In genomic region chr12:80713419-80713818, GRCh38 we compare ENCODE assay signal across 31 cellular contexts. TPM values are rescaled to one million over a fixed set of nuclear protein-coding genes. Genes with fewer than 3 reads are reported as not detected.
DNase-seq lines count a peak whose midpoint lies in the region; ATAC-seq and TF ChIP-seq lines count a peak whose summit lies in the region.
"Had no signal": no experiment of that assay in that cellular context is flagged by ENCODE, and none has a peak within 500 bp of the region (broad histone marks: within the 10 kb centered on the region; RNA-seq: fewer than 3 reads in every experiment).

No MANE protein-coding gene starts in this region.

- POLR2A ChIA-PET in WTC11 (lab: Charles Lee) = no interaction called here

- H3K4me2 ChIP-seq in mesenchymal stem cell (ENCODE audit: low read length, poor library complexity, severe bottlenecking) = peak overlapping the region; percentile 78

- intact Hi-C loops in psoas muscle (cut with DNase I) = loop anchor here in 1 of 2 donors (5.0 kb wide), 1 partner anchor 49 kb away; no protein-coding TSS in a partner anchor

- CTCF ChIA-PET in WTC11 (lab: Charles Lee) = interaction anchor here (1.3 kb wide), 1 partner anchor 106 kb away, joined by 3 read pairs; no protein-coding TSS in a partner anchor

- H3K4me3 Mint-ChIP-seq in WTC11 = peak overlapping the region; percentile 75
- H3K4me3 Mint-ChIP-seq in activated naive CD8-positive, alpha-beta T cell treated with anti-CD3 and anti-CD28 coated beads for 36 hours = no peak overlapping the region
- H3K4me3 Mint-ChIP-seq: activated CD8-positive, alpha-beta memory T cell treated with anti-CD3 and anti-CD28 coated beads, Interleukin-2, amount 10 ng/mL, durations not matched to agents 7 days and 5 days; activated T-cell treated with anti-CD3 and anti-CD28 coated beads, Interleukin-2, amount 50 U/mL, for 72 hours; CD4-positive, alpha-beta memory T cell; memory B cell; naive B cell had no signal

- 78% methylated on average over 1 of the region's 4 CpGs for WGBS in mesenchymal stem cell
- WGBS in psoas muscle, 3 donors = 41 to 50% (median 49%) methylated on average over 4 of the region's 4 CpGs

- H3K4me1 Mint-ChIP-seq in WTC11 = peaks cover 73% of the 10 kb centered on the region
- H3K4me1 Mint-ChIP-seq in activated naive CD8-positive, alpha-beta T cell treated with anti-CD3 and anti-CD28 coated beads for 36 hours = no peaks in the 10 kb centered on the region

- H3K27me3 Mint-ChIP-seq in WTC11 (ENCODE audit: low read depth) = peaks cover 95% of the 10 kb centered on the region
- peaks cover 77% of the 10 kb centered on the region for H3K27me3 Mint-ChIP-seq in activated naive CD8-positive, alpha-beta T cell treated with anti-CD3 and anti-CD28 coated beads for 36 hours

- H3K27me3 ChIP-seq in mesenchymal stem cell (ENCODE audit: control insufficient read depth in 1 of 2, insufficient read depth in 1 of 2, low read length in 2 of 2) (peaks cover 0 to 69% of the 10 kb centered on the region in 2 experiments), psoas muscle (ENCODE audit: insufficient read depth in 3 of 3, low read length in 2 of 3) (no peaks in the 10 kb centered on the region)
- H3K27me3 ChIP-seq: right lobe of liver had no signal

- H3K36me3 ChIP-seq in mesenchymal stem cell (ENCODE audit: control insufficient read depth in 1 of 2, insufficient read depth in 2 of 2, low read depth in 1 of 2, low read length in 2 of 2) = no peaks in the 10 kb centered on the region
- H3K36me3 ChIP-seq in psoas muscle (ENCODE audit: insufficient read depth in 1 of 2, low read depth in 1 of 2) = peaks cover 0 to 11% of the 10 kb centered on the region in 2 donors
- H3K36me3 ChIP-seq: pancreas, Peyer's patch, right lobe of liver had no signal

- no peaks in the 10 kb centered on the region for H3K36me3 Mint-ChIP-seq in WTC11
- H3K36me3 Mint-ChIP-seq in activated naive CD8-positive, alpha-beta T cell treated with anti-CD3 and anti-CD28 coated beads for 36 hours = no peaks in the 10 kb centered on the region
- H3K36me3 Mint-ChIP-seq: CD4-positive, alpha-beta memory T cell; memory B cell had no signal

- H3K23ac ChIP-seq in mesenchymal stem cell (ENCODE audit: low read length in 2 of 2) = no peak overlapping the region

- H3K27ac ChIP-seq in C4-2B (peak overlapping the region; percentile 72; the same call in 1 of the 2 replicates), mesenchymal stem cell (ENCODE audit: low read length, poor library complexity, severe bottlenecking) (no peak overlapping the region), psoas muscle (peak overlapping the region; percentile 79)
- H3K27ac ChIP-seq: pancreas, Peyer's patch, right lobe of liver had no signal

- H3K9me3 Mint-ChIP-seq in WTC11 = no peaks in the 10 kb centered on the region
- no peaks in the 10 kb centered on the region for H3K9me3 Mint-ChIP-seq in activated naive CD8-positive, alpha-beta T cell treated with anti-CD3 and anti-CD28 coated beads for 36 hours

- TF ChIP-seq CTCF in C4-2B (conservative IDR thresholded peaks at IDR 0.05) = no peak
- no peak for TF ChIP-seq CTCF in WTC11 (IDR thresholded peaks at IDR 0.05)
- no peak for TF ChIP-seq CTCF in psoas muscle (IDR thresholded peaks at IDR 0.05)

- no peak overlapping the region for H2BK5ac ChIP-seq in mesenchymal stem cell (ENCODE audit: low read depth, low read length, poor library complexity, severe bottlenecking)

- ATAC-seq in WTC11 (no peak), psoas muscle (peak in 3 of 4 donors; percentile 29 to 54 (median 49))
- ATAC-seq: activated CD8-positive, alpha-beta memory T cell treated with anti-CD3 and anti-CD28 coated beads, Interleukin-2, amount 10 ng/mL, durations not matched to agents 7 days and 5 days; activated T-cell treated with anti-CD3 and anti-CD28 coated beads, Interleukin-2, amount 50 U/mL, for 72 hours; GM12878; left colon; pancreas; stimulated activated naive CD8-positive, alpha-beta T cell treated with anti-CD3 and anti-CD28 coated beads, Interleukin-15, Interleukin-2, amounts not matched to agents 100 U/mL and 50 U/mL, for 24 hours had no signal

- no peak overlapping the region for H3K9ac ChIP-seq in mesenchymal stem cell (ENCODE audit: low read length)

- H2AK5ac ChIP-seq in mesenchymal stem cell (ENCODE audit: low read length, severe bottlenecking) = no peak overlapping the region

- H3K4me1 ChIP-seq in mesenchymal stem cell (ENCODE audit: control insufficient read depth, insufficient read depth, low read depth, low read length) (peaks cover 6% of the 10 kb centered on the region), psoas muscle (peaks cover 15% of the 10 kb centered on the region)
- H3K4me1 ChIP-seq: pancreas, Peyer's patch, right lobe of liver had no signal

- no peak overlapping the region for H3K18ac ChIP-seq in mesenchymal stem cell (ENCODE audit: low read depth in 1 of 2, low read length in 2 of 2)

- H3K14ac ChIP-seq in mesenchymal stem cell (ENCODE audit: low read length in 2 of 2) = no peak overlapping the region

- no peak overlapping the region for H3K27ac Mint-ChIP-seq in WTC11
- no peak overlapping the region for H3K27ac Mint-ChIP-seq in activated naive CD8-positive, alpha-beta T cell treated with anti-CD3 and anti-CD28 coated beads for 36 hours
- H3K27ac Mint-ChIP-seq: activated CD8-positive, alpha-beta memory T cell treated with anti-CD3 and anti-CD28 coated beads, Interleukin-2, amount 10 ng/mL, durations not matched to agents 7 days and 5 days; activated T-cell treated with anti-CD3 and anti-CD28 coated beads, Interleukin-2, amount 50 U/mL, for 72 hours; CD4-positive, alpha-beta memory T cell; memory B cell; naive B cell had no signal

- H3K4me3 ChIP-seq in mesenchymal stem cell (ENCODE audit: insufficient read depth in 1 of 2, low read depth in 1 of 2, low read length in 2 of 2) (peak overlapping the region in 1 of 2 experiments; percentile 74), psoas muscle (peak overlapping the region; percentile 62)
- H3K4me3 ChIP-seq: GM12878, pancreas, Peyer's patch had no signal

- no peak overlapping the region for H3K4ac ChIP-seq in mesenchymal stem cell (ENCODE audit: low read depth in 1 of 2, low read length in 2 of 2)

- H4K91ac ChIP-seq in mesenchymal stem cell (ENCODE audit: low read length) = no peak overlapping the region

- no peak overlapping the region for H2BK12ac ChIP-seq in mesenchymal stem cell (ENCODE audit: low read length in 2 of 2)

- no peak overlapping the region for H2BK15ac ChIP-seq in mesenchymal stem cell (ENCODE audit: low read depth, poor library complexity, severe bottlenecking)

- H3K9me3 ChIP-seq in mesenchymal stem cell (ENCODE audit: control insufficient read depth, low read length) (peaks cover 2% of the 10 kb centered on the region), psoas muscle (no peaks in the 10 kb centered on the region)
- H3K9me3 ChIP-seq: pancreas, right lobe of liver had no signal

- H2AFZ ChIP-seq in mesenchymal stem cell (ENCODE audit: low read depth, low read length) = no peak overlapping the region

- no peak overlapping the region for H4K8ac ChIP-seq in mesenchymal stem cell (ENCODE audit: low read length)

- DNase-seq in WTC11 (ENCODE audit: low spot score) = no peak
- DNase-seq in mesenchymal stem cell = no peak
- DNase-seq in psoas muscle = no peak
- DNase-seq in NOMO-1 treated with DMSO at 0.1 percent for 48 hours (lab: John Stamatoyannopoulos, UW; ENCODE audit: unreplicated experiment) = no peak
- DNase-seq in activated T-cell treated with anti-CD3 and anti-CD28 coated beads for 4 hours = no peak
- DNase-seq in activated naive CD8-positive, alpha-beta T cell treated with anti-CD3 and anti-CD28 coated beads for 36 hours = no peak
- DNase-seq in hippocampal formation (lab: John Stamatoyannopoulos, UW) = no peak
- DNase-seq: activated CD8-positive, alpha-beta memory T cell treated with anti-CD3 and anti-CD28 coated beads, Interleukin-2, amount 10 ng/mL, durations not matched to agents 7 days and 5 days; activated naive CD4-positive, alpha-beta T cell treated with Interleukin-2 at 50 U/mL for 16 hours; activated T-cell treated with anti-CD3 and anti-CD28 coated beads, Interleukin-2, amount 50 U/mL, for 72 hours; AML-193; amniotic stem cell; CD4-positive, alpha-beta memory T cell; effector CD4-positive, alpha-beta T cell; glutamatergic neuron; left colon; naive B cell; NCI-H1092 treated with DMSO at 0.1 percent for 48 hours; NCI-H2029; Peyer's patch; SIG-M5; stimulated activated naive CD8-positive, alpha-beta T cell treated with anti-CD3 and anti-CD28 coated beads, Interleukin-15, Interleukin-2, amounts not matched to agents 100 U/mL and 50 U/mL, for 24 hours had no signal

- H3K79me1 ChIP-seq in mesenchymal stem cell (replicated peaks; ENCODE audit: low read length, poor library complexity, severe bottlenecking) = no peaks in the 10 kb centered on the region

- no peak overlapping the region for H2BK120ac ChIP-seq in mesenchymal stem cell (ENCODE audit: low read depth, low read length)

TF ChIP-seq in WTC11, 78 proteins besides CTCF, POLR2A, EP300 and RAD21 (continues in another document):
- TF ChIP-seq ELF4 (CRISPR knock-in tag; IDR thresholded peaks at IDR 0.05; ENCODE audit: low read depth) = no peak
- TF ChIP-seq, protein P1, sequence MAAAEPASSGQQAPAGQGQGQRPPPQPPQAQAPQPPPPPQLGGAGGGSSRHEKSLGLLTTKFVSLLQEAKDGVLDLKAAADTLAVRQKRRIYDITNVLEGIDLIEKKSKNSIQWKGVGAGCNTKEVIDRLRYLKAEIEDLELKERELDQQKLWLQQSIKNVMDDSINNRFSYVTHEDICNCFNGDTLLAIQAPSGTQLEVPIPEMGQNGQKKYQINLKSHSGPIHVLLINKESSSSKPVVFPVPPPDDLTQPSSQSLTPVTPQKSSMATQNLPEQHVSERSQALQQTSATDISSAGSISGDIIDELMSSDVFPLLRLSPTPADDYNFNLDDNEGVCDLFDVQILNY (CRISPR knock-in tag; IDR thresholded peaks at IDR 0.05) = no peak

RNA-seq across cellular contexts. Expression of gene MYF5, which starts 3.3 kb away (rescaled TPM):
- total RNA-seq in WTC11 (2021) (not detected in 3 replicates), psoas muscle (1 to 10 TPM; 2.3 to 4.7 (median 3.5) TPM)
- polyA plus RNA-seq in mesenchymal stem cell (2013, experiment 1 of 2) = not detected
- polyA plus RNA-seq in mesenchymal stem cell (2013, experiment 2 of 2) = not detected
- 1 to 10 TPM; 1.3 to 3.7 (median 3.0) TPM for polyA plus RNA-seq in psoas muscle
- total RNA-seq in activated naive CD8-positive, alpha-beta T cell treated with anti-CD3 and anti-CD28 coated beads for 36 hours = not detected
- total RNA-seq: activated CD8-positive, alpha-beta memory T cell treated with anti-CD3 and anti-CD28 coated beads, Interleukin-2, amount 10 ng/mL, durations not matched to agents 7 days and 5 days; activated T-cell treated with anti-CD3 and anti-CD28 coated beads, Interleukin-2, amount 50 U/mL, for 72 hours; bronchial epithelial cell; CD4-positive, alpha-beta memory T cell; epithelial cell of proximal tubule; GM12878; IMR-90; left colon; pancreas; Peyer's patch; right lobe of liver had no signal
- polyA plus RNA-seq: CD4-positive, alpha-beta memory T cell; GM12878; IMR-90; pancreas; thymus had no signal

RNA-seq across cellular contexts. Expression of gene MYF6, which starts 6.0 kb away (rescaled TPM):
- 0.15 to 0.39 TPM in 2 of 3 replicates, not detected in the other for total RNA-seq in WTC11 (2021)
- polyA plus RNA-seq in mesenchymal stem cell (2013, experiment 1 of 2) = 0.03 TPM
- polyA plus RNA-seq in mesenchymal stem cell (2013, experiment 2 of 2) = 0.03 TPM
- total RNA-seq in psoas muscle = 100 to 1,000 TPM; 300 to 480 (median 372) TPM
- 1,000 to 10,000 TPM in 2 of 3 donors, 10 to 100 TPM in 1; 66.7 to 1,359 (median 1,026) TPM for polyA plus RNA-seq in psoas muscle
- not detected for total RNA-seq in activated naive CD8-positive, alpha-beta T cell treated with anti-CD3 and anti-CD28 coated beads for 36 hours
- total RNA-seq: activated CD8-positive, alpha-beta memory T cell treated with anti-CD3 and anti-CD28 coated beads, Interleukin-2, amount 10 ng/mL, durations not matched to agents 7 days and 5 days; activated T-cell treated with anti-CD3 and anti-CD28 coated beads, Interleukin-2, amount 50 U/mL, for 72 hours; bronchial epithelial cell; CD4-positive, alpha-beta memory T cell; epithelial cell of proximal tubule; GM12878; IMR-90; left colon; pancreas; Peyer's patch had no signal
- polyA plus RNA-seq: CD4-positive, alpha-beta memory T cell; GM12878; IMR-90 had no signal

Comparison
In these comparisons a context has a peak if more than half of its experiments do, and no peak if none do; other contexts are left out.
1. RNA of gene MYF6, which starts 6.0 kb away (total RNA-seq): 300 to 480 TPM in psoas muscle; 0.15 to 0.39 TPM in WTC11 and not detected in activated naive CD8-positive, alpha-beta T cell treated with anti-CD3 and anti-CD28 coated beads for 36 hours; every median in the first group is over 100 times any median in the second.